In the genomic region with DNA sequence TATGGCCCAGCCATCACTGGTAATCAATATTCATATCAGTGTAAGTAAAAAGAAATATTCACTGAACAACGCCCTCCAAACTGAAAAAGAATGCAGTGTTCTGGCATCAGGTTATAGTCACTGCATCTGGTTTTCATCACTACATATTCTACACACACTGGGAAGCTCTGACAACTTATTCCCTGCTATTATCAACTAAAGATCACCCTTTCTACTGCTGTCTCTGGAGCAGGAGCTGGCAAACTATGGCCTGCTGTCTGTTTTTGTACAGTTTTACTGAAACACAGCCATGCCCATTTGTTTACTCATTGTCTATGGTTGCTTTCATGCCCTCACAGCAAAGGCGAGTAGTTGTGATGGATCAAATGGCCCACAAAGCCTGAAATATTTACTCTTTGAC, we compare ENCODE assay signal across 16 cellular contexts.
"Had no signal": no experiment of that assay in that cellular context is flagged by ENCODE, and none has a peak within 500 bp of the region (broad histone marks: within the 10 kb centered on the region; RNA-seq: fewer than 3 reads in every experiment).

No MANE protein-coding gene starts in this region.

- H3K4me3 ChIP-seq: gastrocnemius medialis, heart right ventricle, left ventricle myocardium inferior, psoas muscle, testis, upper lobe of right lung had no signal

- ATAC-seq: activated CD4-positive, CD25-positive, alpha-beta regulatory T cell treated with anti-CD3 and anti-CD28 coated beads, Interleukin-2, amount 50 U/mL, for 24 hours; activated naive CD4-positive, alpha-beta T cell treated with anti-CD3 and anti-CD28 coated beads, Interleukin-2, amount 50 U/mL, for 72 hours; esophagus mucosa; gastrocnemius medialis; psoas muscle; T-helper 17 cell; upper lobe of right lung had no signal

- H3K9me3 ChIP-seq: gastrocnemius medialis, heart right ventricle, left ventricle myocardium inferior, psoas muscle, testis, upper lobe of right lung had no signal

- DNase-seq: brain microvascular endothelial cell; cerebellar nuclear complex; dermis blood vessel endothelial cell; endodermal cell; gastrocnemius medialis; heart right ventricle; left ventricle myocardium inferior; psoas muscle; stimulated activated CD4-positive, alpha-beta T cell treated with anti-CD3 and anti-CD28 coated beads, Interleukin-2, amount 100 ng/mL, for 48 hours; stimulated activated CD8-positive, alpha-beta memory T cell treated with anti-CD3 and anti-CD28 coated beads, Interleukin-4, amount 100 ng/mL, for 48 hours; T-helper 17 cell; testis; upper lobe of right lung had no signal

- H3K4me1 ChIP-seq: gastrocnemius medialis, psoas muscle, testis, upper lobe of right lung had no signal

- H3K27me3 ChIP-seq: brain microvascular endothelial cell, gastrocnemius medialis, heart right ventricle, testis, upper lobe of right lung had no signal

- H3K27ac ChIP-seq: brain microvascular endothelial cell, gastrocnemius medialis, heart right ventricle, left ventricle myocardium inferior, psoas muscle, testis, upper lobe of right lung had no signal
